In the genomic region with DNA sequence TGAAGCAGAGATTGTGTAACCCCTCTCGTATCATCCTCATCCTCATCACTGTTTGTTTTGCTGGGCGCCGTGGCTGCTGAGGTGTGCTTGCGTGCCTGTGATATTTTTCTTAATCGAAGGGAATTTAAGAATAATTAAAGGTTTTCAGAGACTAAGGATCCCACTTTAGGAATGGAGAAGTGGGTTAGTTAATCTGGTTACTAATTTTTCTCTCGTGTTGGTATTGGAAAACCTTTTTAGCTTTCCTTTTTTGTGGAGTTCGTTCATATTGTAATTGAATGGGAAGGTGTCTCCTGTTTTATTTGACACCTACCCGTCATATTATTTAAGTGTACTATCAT, we compare ENCODE assay signal across 8 cellular contexts. TPM values are rescaled to one million over a fixed set of nuclear protein-coding genes. Genes with fewer than 3 reads are reported as not detected.
DNase-seq lines count a peak whose midpoint lies in the region; ATAC-seq and TF ChIP-seq lines count a peak whose summit lies in the region.

No MANE protein-coding gene starts in this region.

- no peaks in the 10 kb centered on the region for H3K9me2 ChIP-seq in MM.1S (replicated peaks; ENCODE audit: insufficient read depth, low read length)

- no peaks in the 10 kb centered on the region for H3F3A ChIP-seq in MM.1S (ENCODE audit: insufficient read depth, low read length)

- H3K27me3 Mint-ChIP-seq in Calu3 (ENCODE audit: unreplicated experiment), result no peaks in the 10 kb centered on the region
- no peaks in the 10 kb centered on the region for H3K27me3 Mint-ChIP-seq in naive thymus-derived CD8-positive, alpha-beta T cell

- H3K4me3 Mint-ChIP-seq in Calu3 (ENCODE audit: low read depth, unreplicated experiment), result peak overlapping the region; percentile 81
- H3K4me3 Mint-ChIP-seq in naive thymus-derived CD8-positive, alpha-beta T cell, result peak overlapping the region; percentile 92 to 97 (median 93)

- H3K9me3 ChIP-seq in MM.1S (replicated peaks; ENCODE audit: insufficient read depth, low read length), result no peaks in the 10 kb centered on the region
- no peaks in the 10 kb centered on the region for H3K9me3 ChIP-seq in colonic mucosa

- peaks cover 29% of the 10 kb centered on the region for H3K36me3 Mint-ChIP-seq in Calu3 (ENCODE audit: insufficient read depth, unreplicated experiment)
- peaks cover 2 to 11% (median 3%) of the 10 kb centered on the region in 3 donors for H3K36me3 Mint-ChIP-seq in naive thymus-derived CD8-positive, alpha-beta T cell

- TF ChIP-seq CTCF in Calu3 (IDR thresholded peaks at IDR 0.05; ENCODE audit: unreplicated experiment) (no peak), MM.1S (IDR thresholded peaks at IDR 0.05; ENCODE audit: low read length) (no peak), colonic mucosa (IDR thresholded peaks at IDR 0.05) (no peak)

- peaks cover 10% of the 10 kb centered on the region; the same call in 1 of the 2 replicates for H3K4me1 ChIP-seq in MM.1S (ENCODE audit: low read length)
- no peaks in the 10 kb centered on the region for H3K4me1 ChIP-seq in colonic mucosa

- DNase-seq in Calu3, result no peak
- peak; percentile 42 for DNase-seq in MM.1S
- no peak for DNase-seq in colonic mucosa
- DNase-seq in naive thymus-derived CD8-positive, alpha-beta T cell, result peak in 2 of 10 donors; percentile 11 to 15
- no peak for DNase-seq in EL
- no peak for DNase-seq in NCI-H345 treated with DMSO at 0.1 percent for 48 hours (lab: John Stamatoyannopoulos, UW; ENCODE audit: unreplicated experiment)
- no peak for DNase-seq in SHP77 (lab: John Stamatoyannopoulos, UW)
- DNase-seq in NOMO-1 treated with dmso at 0.1 percent for 144 hours (lab: John Stamatoyannopoulos, UW; ENCODE audit: unreplicated experiment), result no peak

- peak in 1 of 2 donors; percentile 22 for ATAC-seq in naive thymus-derived CD8-positive, alpha-beta T cell

- peak overlapping the region; percentile 32 for H2AFZ ChIP-seq in MM.1S (ENCODE audit: low read length)

- H4K20me1 ChIP-seq in MM.1S (ENCODE audit: insufficient read depth, low read length), result no peaks in the 10 kb centered on the region

- peak overlapping the region; percentile 79 for H3K4me2 ChIP-seq in MM.1S (ENCODE audit: low read depth, low read length)

- H3K27me3 ChIP-seq in MM.1S (replicated peaks; ENCODE audit: insufficient read depth, low read length), result peaks cover 27% of the 10 kb centered on the region
- no peaks in the 10 kb centered on the region for H3K27me3 ChIP-seq in colonic mucosa

- H3K27ac Mint-ChIP-seq in Calu3 (ENCODE audit: unreplicated experiment), result peak overlapping the region; percentile 79
- H3K27ac Mint-ChIP-seq in naive thymus-derived CD8-positive, alpha-beta T cell, result peak overlapping the region; percentile 74 to 95 (median 90)

- intact Hi-C loops in Calu3 (cut with micrococcal nuclease; ENCODE audit: unreplicated experiment), result loop anchor here (10.0 kb wide), 1 partner anchor 128 kb away; the partner anchor contains the start of gene ZC3HAV1
- intact Hi-C loops in colonic mucosa (cut with DNase I), result no loop called here

- H3K9ac ChIP-seq in MM.1S (ENCODE audit: low read length) (peak overlapping the region; percentile 31; the same call in 1 of the 2 replicates), colonic mucosa (ENCODE audit: low read depth in 2 of 2, low read length in 2 of 2) (peak overlapping the region; percentile 63 to 99)

- no TSS peak for BruUV-seq in Calu3 (replicated peaks; lab: Mats Ljungman, UMichigan)

- H3K79me2 ChIP-seq in MM.1S (ENCODE audit: low read length), result peaks cover 43% of the 10 kb centered on the region

- POLR2A ChIA-PET in naive thymus-derived CD8-positive, alpha-beta T cell (lab: Charles Lee), result interaction anchor here (0.7 to 2.5 kb wide), 2 partner anchors 107 to 128 kb away, joined by 5 to 9 read pairs; no protein-coding TSS in a partner anchor

- CTCF ChIA-PET in Calu3 (lab: Charles Lee), result interaction anchor here (1.0 to 1.2 kb wide), 2 partner anchors 11 to 108 kb away, joined by 3 read pairs; no protein-coding TSS in a partner anchor

- H3K4me3 ChIP-seq in MM.1S (ENCODE audit: low read length) (peak overlapping the region; percentile 74), colonic mucosa (peak overlapping the region; percentile 89)

- H3K36me3 ChIP-seq in MM.1S (replicated peaks; ENCODE audit: insufficient read depth, low read length) (no peaks in the 10 kb centered on the region; the same call in 1 of the 2 replicates), colonic mucosa (no peaks in the 10 kb centered on the region)

- no peak overlapping the region for H3K27ac ChIP-seq in MM.1S (ENCODE audit: low read length)
- H3K27ac ChIP-seq in colonic mucosa, result no peak overlapping the region

- H3K9me3 Mint-ChIP-seq in Calu3 (ENCODE audit: low read depth, unreplicated experiment), result no peaks in the 10 kb centered on the region
- H3K9me3 Mint-ChIP-seq in naive thymus-derived CD8-positive, alpha-beta T cell, result no peaks in the 10 kb centered on the region

- peaks cover 9% of the 10 kb centered on the region for H3K4me1 Mint-ChIP-seq in Calu3 (ENCODE audit: low read depth, unreplicated experiment)
- peaks cover 22 to 50% (median 41%) of the 10 kb centered on the region in 4 donors for H3K4me1 Mint-ChIP-seq in naive thymus-derived CD8-positive, alpha-beta T cell

RNA-seq across cellular contexts. Expression of gene UBN2, which starts 1.3 kb away (rescaled TPM):
- total RNA-seq in Calu3 (2022) (19.2 and 23.0 TPM in 2 replicates), colonic mucosa (10 to 100 TPM; 14.4 to 19.3 TPM)
- total RNA-seq in naive thymus-derived CD8-positive, alpha-beta T cell, result 10 to 100 TPM; 29.3 to 31.5 TPM
- polyA plus RNA-seq in naive thymus-derived CD8-positive, alpha-beta T cell, result 1 to 10 TPM; 3.5 to 5.9 (median 3.6) TPM
